10 cellular contexts compared by ENCODE assay signal in genomic region chr11:48019230-48019584, GRCh38. TPM values are rescaled to one million over a fixed set of nuclear protein-coding genes. Genes with fewer than 3 reads are reported as not detected.
DNase-seq lines count a peak whose midpoint lies in the region; ATAC-seq and TF ChIP-seq lines count a peak whose summit lies in the region.
"Had no signal": no experiment of that assay in that cellular context is flagged by ENCODE, and none has a peak within 500 bp of the region (broad histone marks: within the 10 kb centered on the region; RNA-seq: fewer than 3 reads in every experiment).

No MANE protein-coding gene starts in this region.

- H3K4me3 ChIP-seq in HL-60 (replicated peaks; ENCODE audit: insufficient read depth, low read length), result no peak overlapping the region
- H3K4me3 ChIP-seq: sigmoid colon had no signal

- no peak for TF ChIP-seq CTCF in HL-60 (IDR thresholded peaks at IDR 0.05; ENCODE audit: insufficient read depth, low read length)

- peak overlapping the region; percentile 70 for H3K27ac ChIP-seq in HL-60 (replicated peaks)
- H3K27ac ChIP-seq: sigmoid colon had no signal

- intact Hi-C loops in posterior vena cava (cut with DNase I), result no loop called here

- ATAC-seq in HG03469 (IDR thresholded peaks at IDR 0.05; ENCODE audit: unreplicated experiment), result no peak

- DNase-seq in HL-60 (ENCODE audit: low read depth in 1 of 2, low spot score in 1 of 2) (peak in 1 of 2 experiments; percentile 50), NCI-H526 treated with DMSO at 0.1 percent for 48 hours (lab: John Stamatoyannopoulos, UW) (peak; percentile 90), dermis blood vessel endothelial cell (peak; percentile 26), posterior vena cava (ENCODE audit: low spot score) (peak; percentile 51), HuH-7.5 (ENCODE audit: low spot score) (no peak), dedifferentiated amniotic fluid mesenchymal stem cell (ENCODE audit: extremely low spot score) (no peak)
- DNase-seq: activated CD8-positive, alpha-beta memory T cell treated with anti-CD3 and anti-CD28 coated beads for 24 hours; NCI-H2081; sigmoid colon had no signal

- no peaks in the 10 kb centered on the region for H3K27me3 ChIP-seq in HL-60 (ENCODE audit: insufficient read depth, poor library complexity, severe bottlenecking)
- H3K27me3 ChIP-seq: sigmoid colon had no signal

RNA-seq across cellular contexts. Expression of gene PTPRJ, which starts 38.8 kb away (rescaled TPM):
- total RNA-seq in dermis blood vessel endothelial cell (0.60 and 1.4 TPM in 2 replicates), posterior vena cava (10 to 100 TPM; 17.4 to 19.7 TPM)

Comparison
In these comparisons a context has a peak if more than half of its experiments do, and no peak if none do; other contexts are left out.
1. DNase-seq: peak in NCI-H526 treated with DMSO at 0.1 percent for 48 hours (single experiment), dermis blood vessel endothelial cell (single experiment) and posterior vena cava (single experiment); none in HuH-7.5 (single experiment) and dedifferentiated amniotic fluid mesenchymal stem cell (single experiment).